8 cellular contexts compared by ENCODE assay signal in the genomic region with DNA sequence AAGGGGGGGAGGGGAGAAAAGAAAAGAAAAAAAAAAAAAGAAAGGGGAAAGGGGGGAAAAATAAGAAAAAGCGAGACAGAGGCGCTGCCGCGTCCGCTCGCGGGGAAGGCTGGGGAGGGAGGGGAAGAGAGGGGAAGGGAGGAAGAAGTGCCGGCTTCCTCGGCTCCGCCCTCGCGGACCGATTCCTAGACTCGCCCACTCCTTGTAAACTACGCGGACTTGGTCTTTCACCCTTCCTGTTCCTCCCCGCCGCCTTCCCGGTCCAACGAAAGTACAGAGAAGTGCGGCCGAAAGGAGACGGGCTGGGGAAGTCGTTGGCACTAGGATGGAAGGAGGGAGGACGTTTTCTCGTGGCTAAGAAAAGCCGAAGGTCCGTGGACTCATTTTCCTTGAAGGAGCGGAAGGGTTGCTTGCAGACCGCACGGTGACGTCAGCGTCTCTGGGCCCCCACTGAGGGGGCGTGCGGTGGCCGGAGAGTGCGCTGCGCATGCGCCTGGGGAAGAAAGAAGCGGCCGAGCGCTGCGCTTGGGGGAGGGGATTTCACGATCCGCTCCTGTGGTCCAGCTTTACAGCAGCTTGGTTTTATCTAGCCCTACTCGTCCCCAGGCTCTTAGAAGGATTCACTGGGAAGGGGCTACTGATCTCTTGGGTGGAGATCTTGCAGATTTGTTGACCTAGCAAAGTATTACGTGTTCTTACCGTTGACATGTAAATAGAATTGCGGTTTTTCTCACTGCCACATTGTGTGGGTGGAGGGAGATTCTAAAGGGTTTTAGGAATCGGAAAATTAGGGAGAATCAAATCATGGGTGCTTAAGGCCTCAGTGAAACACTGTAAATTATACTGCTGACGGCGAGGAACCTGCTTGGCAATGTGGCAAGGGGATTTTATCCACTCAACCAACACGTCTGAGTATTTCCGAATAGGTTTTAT. TPM values are rescaled to one million over a fixed set of nuclear protein-coding genes. Genes with fewer than 3 reads are reported as not detected.
DNase-seq lines count a peak whose midpoint lies in the region; ATAC-seq and TF ChIP-seq lines count a peak whose summit lies in the region.

A gene with protein sequence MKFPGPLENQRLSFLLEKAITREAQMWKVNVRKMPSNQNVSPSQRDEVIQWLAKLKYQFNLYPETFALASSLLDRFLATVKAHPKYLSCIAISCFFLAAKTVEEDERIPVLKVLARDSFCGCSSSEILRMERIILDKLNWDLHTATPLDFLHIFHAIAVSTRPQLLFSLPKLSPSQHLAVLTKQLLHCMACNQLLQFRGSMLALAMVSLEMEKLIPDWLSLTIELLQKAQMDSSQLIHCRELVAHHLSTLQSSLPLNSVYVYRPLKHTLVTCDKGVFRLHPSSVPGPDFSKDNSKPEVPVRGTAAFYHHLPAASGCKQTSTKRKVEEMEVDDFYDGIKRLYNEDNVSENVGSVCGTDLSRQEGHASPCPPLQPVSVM (minus strand): TSS at position 121 of the 933 bp plus-strand sequence. CDS start 9,627 bp downstream, outside the sequence.

- WGBS in psoas muscle, 3 donors = 0 to 1% (median 1%) methylated on average over 51 to 54 of the region's 54 CpGs
- under 1% methylated on average over 54 of the region's 54 CpGs for WGBS in urinary bladder

- H3K9me3 ChIP-seq in psoas muscle = no peaks in the 10 kb centered on the region

- H3K27ac ChIP-seq in angular gyrus (ENCODE audit: low read depth, low read length) (peak within 1 kb of the TSS; percentile 100), psoas muscle (peak within 1 kb of the TSS; percentile 95), urinary bladder (ENCODE audit: low read depth) (peak within 1 kb of the TSS; percentile 100)

- peak; percentile 87 for DNase-seq in NCI-H187 treated with DMSO at 0.1 percent for 48 hours (lab: John Stamatoyannopoulos, UW)
- peak; percentile 78 to 98 (median 89) for DNase-seq in T-helper 2 cell
- peak; percentile 97 for DNase-seq in left ventricle myocardium superior
- peak; percentile 96 to 98 for DNase-seq in psoas muscle

- H3K27me3 ChIP-seq in psoas muscle (ENCODE audit: insufficient read depth in 3 of 3, low read length in 2 of 3) = no peaks in the 10 kb centered on the region

- ATAC-seq in GM18502 (IDR thresholded peaks at IDR 0.05; ENCODE audit: poor library complexity, unreplicated experiment) = peak; percentile 68
- peak; percentile 64 for ATAC-seq in HG02943 (IDR thresholded peaks at IDR 0.05; ENCODE audit: low read depth, unreplicated experiment)
- ATAC-seq in left ventricle myocardium superior = peak; percentile 95
- ATAC-seq in psoas muscle = peak; percentile 95 to 96 (median 96)

- intact Hi-C loops in left ventricle myocardium superior (cut with micrococcal nuclease) = no loop called here
- intact Hi-C loops in psoas muscle (cut with DNase I) = loop anchor here in 1 of 2 donors (5.0 kb wide), 1 partner anchor 81 kb away; the partner anchor contains the start of gene CCNG2

- peaks cover 36% of the 10 kb centered on the region for H3K4me1 ChIP-seq in psoas muscle
- H3K4me1 ChIP-seq in urinary bladder (ENCODE audit: insufficient read depth) = no peaks in the 10 kb centered on the region

- H3K36me3 ChIP-seq in psoas muscle (ENCODE audit: insufficient read depth in 1 of 2, low read depth in 1 of 2) (no peaks in the 10 kb centered on the region), urinary bladder (ENCODE audit: insufficient read depth) (no peaks in the 10 kb centered on the region)

- peak within 1 kb of the TSS; percentile 90 for H3K4me3 ChIP-seq in psoas muscle
- H3K4me3 ChIP-seq in urinary bladder (ENCODE audit: low read depth, low read length) = peak within 1 kb of the TSS; percentile 84

- no peak for TF ChIP-seq CTCF in psoas muscle (IDR thresholded peaks at IDR 0.05)

RNA-seq across cellular contexts. Expression of the gene that starts here (rescaled TPM):
- total RNA-seq in left ventricle myocardium superior (294 TPM), psoas muscle (100 to 1,000 TPM; 147 to 182 (median 159) TPM), urinary bladder (249 TPM)
- polyA plus RNA-seq in psoas muscle (100 to 1,000 TPM in 1 of 3 donors, 10 to 100 TPM in 2; 82.1 to 122 (median 98.6) TPM), urinary bladder (232 TPM)

Comparison
In these comparisons a context has a peak if more than half of its experiments do, and no peak if none do; other contexts are left out.
1. Peak in every context shown above with its lines: DNase-seq, ATAC-seq, H3K4me3 ChIP-seq and H3K27ac ChIP-seq.